Comparison of ENCODE assay signal across 9 cellular contexts in the genomic region with DNA sequence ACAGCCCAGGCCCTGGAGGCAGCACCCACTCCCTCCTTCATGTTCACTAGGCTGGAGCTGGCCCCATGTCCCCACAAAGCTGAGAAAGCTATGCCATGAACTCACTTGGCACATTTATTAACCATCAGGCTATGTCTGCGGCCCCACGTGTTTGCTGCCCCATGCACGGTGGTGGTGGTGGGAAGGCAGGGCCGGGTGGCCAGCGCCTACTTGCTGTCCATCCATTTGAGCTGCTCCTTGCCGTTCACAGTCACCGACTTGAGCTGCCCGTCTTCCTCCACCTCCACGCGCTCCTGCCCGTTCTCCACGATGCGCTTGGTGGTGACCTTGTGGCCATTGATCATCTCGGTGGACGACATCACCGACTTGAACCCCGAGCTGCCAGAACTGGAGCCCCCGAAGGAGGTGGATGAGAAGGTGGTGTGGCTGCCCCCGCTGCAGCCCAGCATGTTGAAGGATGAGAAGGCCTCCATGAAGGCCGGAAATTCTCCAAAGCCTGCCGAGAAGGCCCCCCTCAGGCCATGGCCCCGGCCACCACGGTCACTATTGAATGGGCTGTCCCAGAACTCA. TPM values are rescaled to one million over a fixed set of nuclear protein-coding genes. Genes with fewer than 3 reads are reported as not detected.
"Had no signal": no experiment of that assay in that cellular context is flagged by ENCODE, and none has a peak within 500 bp of the region (broad histone marks: within the 10 kb centered on the region; RNA-seq: fewer than 3 reads in every experiment).

No MANE protein-coding gene starts in this region.

- DNase-seq: GDM1, GF-D8 had no signal

- H3K4me3 ChIP-seq: GM12878 had no signal

- ATAC-seq: GM12878 had no signal

- FAIRE-seq: G401.6, GM12878, GM12891, GM12892, GM18507, GM19239 had no signal

RNA-seq across cellular contexts. Expression of gene DNAJB8, which starts 4.3 kb away (rescaled TPM):
- total RNA-seq: G401, GM12878 had no signal
- polyA plus RNA-seq: GM12878 had no signal

RNA-seq across cellular contexts. Expression of gene GATA2, which starts 30.6 kb away (rescaled TPM):
- polyA plus RNA-seq: GM12878 had no signal
